Comparison of ENCODE assay signal across 1 cellular context in the genomic region with DNA sequence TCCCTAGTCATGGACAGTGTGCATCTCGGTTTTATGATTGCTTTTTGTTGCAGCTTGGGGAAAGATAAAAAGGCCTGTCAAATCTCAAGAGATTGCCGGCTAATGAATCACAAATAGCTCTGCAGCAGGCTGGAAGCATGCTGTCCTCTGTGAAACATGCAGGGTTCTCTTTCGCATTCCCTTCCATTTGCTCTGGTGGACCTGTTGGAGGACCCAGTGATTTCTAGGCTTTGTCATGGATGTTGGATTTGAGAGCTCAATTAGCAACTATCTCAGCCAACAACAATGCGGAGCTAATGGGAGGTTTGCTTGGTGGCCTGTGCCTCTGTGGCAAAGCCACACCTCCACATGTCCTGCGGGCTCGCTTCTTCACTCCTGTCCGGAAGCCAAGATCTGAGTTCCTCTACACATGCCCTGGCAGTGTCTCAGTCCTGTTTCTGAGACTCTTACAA.
TF ChIP-seq lines count a peak whose summit lies in the region.

No MANE protein-coding gene starts in this region.

TF ChIP-seq in IMR-90, 13 proteins besides CTCF, POLR2A, EP300 and RAD21 (continued from another document):
- TF ChIP-seq USF2 (IDR thresholded peaks at IDR 0.05; ENCODE audit: low read depth, low read length) (no peak), CEBPB (IDR thresholded peaks at IDR 0.05; ENCODE audit: low read depth, low read length) (no peak)
TF ChIP-seq in IMR-90: peak in this region for 0.
